8 cellular contexts compared by ENCODE assay signal in the genomic region with DNA sequence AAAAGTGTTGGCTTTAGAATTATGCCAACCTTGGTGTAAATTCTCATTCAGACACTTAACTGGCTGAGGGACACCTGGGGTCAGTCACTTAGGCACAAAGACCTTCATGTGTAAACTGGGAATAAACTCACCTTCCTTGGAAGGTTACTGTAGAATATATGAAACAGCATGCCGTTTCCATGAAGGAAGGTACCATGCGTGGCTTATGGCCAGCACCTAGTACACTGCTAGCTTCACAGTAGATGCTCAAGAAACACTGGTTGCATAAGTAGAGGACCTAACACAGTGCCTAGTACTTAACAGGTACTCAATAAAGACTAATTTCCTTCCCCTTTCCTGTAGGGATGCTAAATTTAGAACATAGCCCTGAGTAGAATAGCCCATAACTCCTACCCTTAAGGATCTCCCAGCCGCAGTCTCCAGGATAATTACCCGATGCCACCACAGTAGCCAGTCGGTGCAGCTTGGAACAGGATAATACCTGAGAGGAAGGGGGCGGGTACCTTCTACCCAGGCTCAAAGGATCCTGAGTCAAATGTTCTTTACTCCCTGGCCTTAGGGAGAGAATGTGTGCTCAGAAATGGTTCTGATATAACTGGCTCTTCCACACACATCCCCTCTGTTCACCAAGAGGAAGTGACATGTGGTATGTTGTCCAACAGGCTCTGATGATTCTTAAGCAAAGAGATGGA. TPM values are rescaled to one million over a fixed set of nuclear protein-coding genes. Genes with fewer than 3 reads are reported as not detected.
DNase-seq lines count a peak whose midpoint lies in the region; ATAC-seq, FAIRE-seq and TF ChIP-seq lines count a peak whose summit lies in the region.

No MANE protein-coding gene starts in this region.

- peak; percentile 29 for DNase-seq in activated naive CD4-positive, alpha-beta T cell treated with anti-CD3 and anti-CD28 coated beads, Interleukin-2, amount 10 ng/mL, durations not matched to agents 7 days and 5 days
- no peak for DNase-seq in activated naive CD4-positive, alpha-beta T cell (lab: John Stamatoyannopoulos, UW)
- DNase-seq in activated naive CD8-positive, alpha-beta T cell treated with anti-CD3 and anti-CD28 coated beads, Interleukin-2, amount 10 ng/mL, durations not matched to agents 7 days and 5 days = no peak
- DNase-seq in HepG2 (ENCODE audit: low spot score) (no peak), type B pancreatic cell (ENCODE audit: extremely low spot score, unreplicated experiment) (no peak), NCI-H146 (lab: John Stamatoyannopoulos, UW) (no peak)

- no peak for TF ChIP-seq CTCF in HepG2 (CRISPR knock-in tag; IDR thresholded peaks at IDR 0.05)
- no peak for TF ChIP-seq CTCF in type B pancreatic cell (conservative IDR thresholded peaks at IDR 0.05)

- H3K9ac ChIP-seq in HepG2 (ENCODE audit: insufficient read depth, low read depth, low read length) = peak overlapping the region; percentile 89

- peak overlapping the region; percentile 97 for H3K4me2 ChIP-seq in HepG2 (ENCODE audit: low read depth, low read length)

- POLR2A ChIA-PET in activated naive CD8-positive, alpha-beta T cell treated with anti-CD3 and anti-CD28 coated beads, Interleukin-2, amount 10 ng/mL, durations not matched to agents 7 days and 5 days (lab: Charles Lee) = interaction anchor here (0.5 to 8.1 kb wide), 6 partner anchors 11 to 58 kb away, joined by 4 to 149 read pairs (median 10); no protein-coding TSS in a partner anchor
- POLR2A ChIA-PET in HepG2 (lab: Yijun Ruan, JAX) = interaction anchor here (0.7 to 33.2 kb wide), 11 partner anchors 10 to 1286 kb away, joined by 3 to 2822 read pairs (median 12); partner anchors contain the start of genes ID1 and TPX2

- no peak for ATAC-seq in activated naive CD8-positive, alpha-beta T cell treated with anti-CD3 and anti-CD28 coated beads, Interleukin-2, amount 10 ng/mL, durations not matched to agents 7 days and 5 days (ENCODE audit: low read depth)
- no peak for ATAC-seq in HepG2
- ATAC-seq in HG03097 (IDR thresholded peaks at IDR 0.05; ENCODE audit: low FRiP score, unreplicated experiment) = no peak
- no peak for ATAC-seq in GM18502 (IDR thresholded peaks at IDR 0.05; ENCODE audit: poor library complexity, unreplicated experiment)

- H3K4me1 ChIP-seq in HepG2 (ENCODE audit: insufficient read depth, low read length) = peaks cover 68% of the 10 kb centered on the region

- H3K4me3 Mint-ChIP-seq in activated naive CD4-positive, alpha-beta T cell treated with anti-CD3 and anti-CD28 coated beads, Interleukin-2, amount 10 ng/mL, durations not matched to agents 7 days and 5 days = peak overlapping the region; percentile 96
- H3K4me3 Mint-ChIP-seq in activated naive CD8-positive, alpha-beta T cell treated with anti-CD3 and anti-CD28 coated beads, Interleukin-2, amount 10 ng/mL, durations not matched to agents 7 days and 5 days = peak overlapping the region; percentile 99
- H3K4me3 Mint-ChIP-seq in type B pancreatic cell = peak overlapping the region; percentile 92

- no peaks in the 10 kb centered on the region for H3K9me3 ChIP-seq in HepG2 (ENCODE audit: low read length)

- H3K9me3 Mint-ChIP-seq in activated naive CD4-positive, alpha-beta T cell treated with anti-CD3 and anti-CD28 coated beads, Interleukin-2, amount 10 ng/mL, durations not matched to agents 7 days and 5 days = no peaks in the 10 kb centered on the region
- H3K9me3 Mint-ChIP-seq in activated naive CD8-positive, alpha-beta T cell treated with anti-CD3 and anti-CD28 coated beads, Interleukin-2, amount 10 ng/mL, durations not matched to agents 7 days and 5 days = no peaks in the 10 kb centered on the region
- H3K9me3 Mint-ChIP-seq in type B pancreatic cell = no peaks in the 10 kb centered on the region

- intact Hi-C loops in HepG2 (cut with micrococcal nuclease; ENCODE audit: unreplicated experiment) = no loop called here

- no peaks in the 10 kb centered on the region; a peak in 1 of 5 replicates for H3K27me3 ChIP-seq in HepG2 (ENCODE audit: control insufficient read depth in 1 of 2, insufficient read depth in 2 of 2, low read length in 2 of 2)

- TF ChIP-seq POLR2A in HepG2 (IDR thresholded peaks at IDR 0.05; ENCODE audit: insufficient read depth in 1 of 2, low read depth in 2 of 2, low read length in 2 of 2) = peak; percentile 32 to 46; a peak in 2 of 4 replicates

- no peak for FAIRE-seq in HepG2 (lab: Jason Lieb, UNC)

- H4K20me1 ChIP-seq in HepG2 (ENCODE audit: insufficient read depth, low read length) = no peaks in the 10 kb centered on the region; the same call in 1 of the 2 replicates

- no TSS peak for BruUV-seq in HepG2 (replicated peaks; lab: Mats Ljungman, UMichigan)

- peaks cover 88% of the 10 kb centered on the region for H3K79me2 ChIP-seq in HepG2 (ENCODE audit: insufficient read depth, low read length)

- H3K36me3 Mint-ChIP-seq in activated naive CD4-positive, alpha-beta T cell treated with anti-CD3 and anti-CD28 coated beads, Interleukin-2, amount 10 ng/mL, durations not matched to agents 7 days and 5 days = peaks cover 75% of the 10 kb centered on the region
- H3K36me3 Mint-ChIP-seq in activated naive CD8-positive, alpha-beta T cell treated with anti-CD3 and anti-CD28 coated beads, Interleukin-2, amount 10 ng/mL, durations not matched to agents 7 days and 5 days = peaks cover 66% of the 10 kb centered on the region
- peaks cover 67% of the 10 kb centered on the region for H3K36me3 Mint-ChIP-seq in type B pancreatic cell

- WGBS in HepG2 (ENCODE audit: low lambda C conversion rate) = 71% methylated on average over 6 of the region's 6 CpGs

- no peak for TF ChIP-seq RAD21 in HepG2 (CRISPR knock-in tag; IDR thresholded peaks at IDR 0.05)

- TF ChIP-seq EP300 in HepG2 (IDR thresholded peaks at IDR 0.05; ENCODE audit: low read depth in 2 of 2, low read length in 2 of 2) = no peak
- no peak for TF ChIP-seq EP300 in HepG2 (CRISPR knock-in tag; IDR thresholded peaks at IDR 0.05; ENCODE audit: borderline replicate concordance)

- no peaks in the 10 kb centered on the region for H3K27me3 Mint-ChIP-seq in activated naive CD4-positive, alpha-beta T cell treated with anti-CD3 and anti-CD28 coated beads, Interleukin-2, amount 10 ng/mL, durations not matched to agents 7 days and 5 days
- no peaks in the 10 kb centered on the region for H3K27me3 Mint-ChIP-seq in activated naive CD8-positive, alpha-beta T cell treated with anti-CD3 and anti-CD28 coated beads, Interleukin-2, amount 10 ng/mL, durations not matched to agents 7 days and 5 days
- H3K27me3 Mint-ChIP-seq in type B pancreatic cell = no peaks in the 10 kb centered on the region

- H3K36me3 ChIP-seq in HepG2 (replicated peaks in 1 of 2; ENCODE audit: control insufficient read depth in 1 of 2, insufficient read depth in 2 of 2, low read length in 2 of 2) = peaks cover 12 to 52% of the 10 kb centered on the region in 2 experiments

- peaks cover 64% of the 10 kb centered on the region for H3K4me1 Mint-ChIP-seq in activated naive CD4-positive, alpha-beta T cell treated with anti-CD3 and anti-CD28 coated beads, Interleukin-2, amount 10 ng/mL, durations not matched to agents 7 days and 5 days
- peaks cover 60% of the 10 kb centered on the region for H3K4me1 Mint-ChIP-seq in activated naive CD8-positive, alpha-beta T cell treated with anti-CD3 and anti-CD28 coated beads, Interleukin-2, amount 10 ng/mL, durations not matched to agents 7 days and 5 days
- peaks cover 73% of the 10 kb centered on the region for H3K4me1 Mint-ChIP-seq in type B pancreatic cell (ENCODE audit: unreplicated experiment)

- H2AFZ ChIP-seq in HepG2 (ENCODE audit: low read length) = no peak overlapping the region

- CTCF ChIA-PET in activated naive CD4-positive, alpha-beta T cell treated with anti-CD3 and anti-CD28 coated beads, Interleukin-2, amount 10 ng/mL, durations not matched to agents 7 days and 5 days (lab: Charles Lee) = interaction anchor here (0.8 to 10.5 kb wide), 8 partner anchors 8 to 85 kb away, joined by 3 to 348 read pairs (median 10); no protein-coding TSS in a partner anchor
- CTCF ChIA-PET in HepG2 (lab: Yijun Ruan, JAX; ENCODE audit: low intra/inter-chr PET ratio, low total read pairs) = interaction anchor here (0.8 to 1.5 kb wide), 2 partner anchors 13 to 146 kb away, joined by 3 to 4 read pairs; no protein-coding TSS in a partner anchor

- in situ Hi-C loops in HepG2 (cut with HindIII; ENCODE audit: extremely low pct_ligation_motif_present, low pct_unique_long_range_greater_than_20kb) = no loop called here

- peak overlapping the region; percentile 78 to 91 (median 87) for H3K4me3 ChIP-seq in HepG2 (replicated peaks in 1 of 3; ENCODE audit: insufficient read depth in 1 of 3, low read depth in 2 of 3, low read length in 3 of 3)

- H3K27ac ChIP-seq in HepG2 (ENCODE audit: extremely low read length, insufficient read depth, low read length) = peak overlapping the region; percentile 92

- peak overlapping the region; percentile 97 for H3K27ac Mint-ChIP-seq in activated naive CD4-positive, alpha-beta T cell treated with anti-CD3 and anti-CD28 coated beads, Interleukin-2, amount 10 ng/mL, durations not matched to agents 7 days and 5 days
- peak overlapping the region; percentile 65 for H3K27ac Mint-ChIP-seq in activated naive CD8-positive, alpha-beta T cell treated with anti-CD3 and anti-CD28 coated beads, Interleukin-2, amount 10 ng/mL, durations not matched to agents 7 days and 5 days
- peak overlapping the region; percentile 99 for H3K27ac Mint-ChIP-seq in type B pancreatic cell

RNA-seq across cellular contexts. Expression of gene BCL2L1, which starts 3.6 kb away (rescaled TPM):
- total RNA-seq in activated naive CD8-positive, alpha-beta T cell treated with anti-CD3 and anti-CD28 coated beads, Interleukin-2, amount 10 ng/mL, durations not matched to agents 7 days and 5 days = 10 to 100 TPM; 61.7 to 64.5 TPM
- total RNA-seq in HepG2 (2016; rRNA removed; fragmentation: Illumina TruSeq; extraction: Trizol) (164 and 200 TPM in 2 replicates), type B pancreatic cell (ENCODE audit: low replicate concordance) (142 and 243 TPM in 2 replicates)
- total RNA-seq in HepG2 (2016; cell fraction: cytosol; rRNA removed; fragmentation: Illumina TruSeq; extraction: Trizol; ENCODE audit: low read depth) = 60.9 and 61.0 TPM in 2 replicates
- total RNA-seq in HepG2 (2016; cell fraction: insoluble cytoplasmic fraction; rRNA removed; fragmentation: Illumina TruSeq; extraction: Trizol) = 169 and 173 TPM in 2 replicates
- 190 and 201 TPM in 2 replicates for total RNA-seq in HepG2 (2016; cell fraction: membrane; rRNA removed; fragmentation: Illumina TruSeq; extraction: Trizol)
- 135 and 148 TPM in 2 replicates for total RNA-seq in HepG2 (2016; cell fraction: nucleus; rRNA removed; fragmentation: Illumina TruSeq; extraction: Trizol)
- polyA plus RNA-seq in HepG2 (2011; rRNA removed) = 258 and 259 TPM in 2 replicates
- polyA plus RNA-seq in HepG2 (2011; cell fraction: cytosol; rRNA removed) = 215 and 224 TPM in 2 replicates
- 123 and 146 TPM in 2 replicates for polyA plus RNA-seq in HepG2 (2011; cell fraction: nucleus; rRNA removed)
- polyA plus RNA-seq in HepG2 (2012) = 184 and 192 TPM in 2 replicates
- 77.5 and 91.4 TPM in 2 replicates for polyA plus RNA-seq in HepG2 (2016; cell fraction: cytosol; fragmentation: Illumina TruSeq; extraction: Trizol; ENCODE audit: low read depth)
- 214 and 252 TPM in 2 replicates for polyA plus RNA-seq in HepG2 (2016; cell fraction: insoluble cytoplasmic fraction; fragmentation: Illumina TruSeq; extraction: Trizol; ENCODE audit: low read depth)
- polyA plus RNA-seq in HepG2 (2016; cell fraction: membrane; fragmentation: Illumina TruSeq; extraction: Trizol; ENCODE audit: low read depth) = 208 and 211 TPM in 2 replicates
- polyA plus RNA-seq in HepG2 (2016; cell fraction: nucleus; fragmentation: Illumina TruSeq; extraction: Trizol; ENCODE audit: insufficient read depth, low read depth) = 168 and 174 TPM in 2 replicates
- 34.8 and 259 TPM in 2 replicates for polyA minus RNA-seq in HepG2 (2011; rRNA and poly(A)+ RNA removed; ENCODE audit: low replicate concordance)
- polyA minus RNA-seq in HepG2 (2011; cell fraction: cytosol; rRNA and poly(A)+ RNA removed) = 124 TPM in 2 replicates
- polyA minus RNA-seq in HepG2 (2011; cell fraction: nucleus; rRNA and poly(A)+ RNA removed) = 215 and 221 TPM in 2 replicates

RNA-seq across cellular contexts. Expression of gene TPX2, which starts 20.0 kb away (rescaled TPM):
- 100 to 1,000 TPM; 111 to 114 TPM for total RNA-seq in activated naive CD8-positive, alpha-beta T cell treated with anti-CD3 and anti-CD28 coated beads, Interleukin-2, amount 10 ng/mL, durations not matched to agents 7 days and 5 days
- total RNA-seq in HepG2 (2016; rRNA removed; fragmentation: Illumina TruSeq; extraction: Trizol) (124 and 190 TPM in 2 replicates), type B pancreatic cell (ENCODE audit: low replicate concordance) (45.0 and 130 TPM in 2 replicates)
- 19.7 and 21.4 TPM in 2 replicates for total RNA-seq in HepG2 (2016; cell fraction: cytosol; rRNA removed; fragmentation: Illumina TruSeq; extraction: Trizol; ENCODE audit: low read depth)
- total RNA-seq in HepG2 (2016; cell fraction: insoluble cytoplasmic fraction; rRNA removed; fragmentation: Illumina TruSeq; extraction: Trizol) = 123 and 174 TPM in 2 replicates
- 59.2 and 59.7 TPM in 2 replicates for total RNA-seq in HepG2 (2016; cell fraction: membrane; rRNA removed; fragmentation: Illumina TruSeq; extraction: Trizol)
- total RNA-seq in HepG2 (2016; cell fraction: nucleus; rRNA removed; fragmentation: Illumina TruSeq; extraction: Trizol) = 91.9 and 95.0 TPM in 2 replicates
- 20.0 and 34.3 TPM in 2 replicates for polyA plus RNA-seq in HepG2 (2011; rRNA removed)
- polyA plus RNA-seq in HepG2 (2011; cell fraction: cytosol; rRNA removed) = 21.1 and 21.9 TPM in 2 replicates
- polyA plus RNA-seq in HepG2 (2011; cell fraction: nucleus; rRNA removed) = 16.5 and 21.6 TPM in 2 replicates
- polyA plus RNA-seq in HepG2 (2012) = 28.3 and 61.6 TPM in 2 replicates
- 8.4 and 9.3 TPM in 2 replicates for polyA plus RNA-seq in HepG2 (2016; cell fraction: cytosol; fragmentation: Illumina TruSeq; extraction: Trizol; ENCODE audit: low read depth)
- polyA plus RNA-seq in HepG2 (2016; cell fraction: insoluble cytoplasmic fraction; fragmentation: Illumina TruSeq; extraction: Trizol; ENCODE audit: low read depth) = 186 and 207 TPM in 2 replicates
- polyA plus RNA-seq in HepG2 (2016; cell fraction: membrane; fragmentation: Illumina TruSeq; extraction: Trizol; ENCODE audit: low read depth) = 30.8 and 32.2 TPM in 2 replicates
- 122 and 124 TPM in 2 replicates for polyA plus RNA-seq in HepG2 (2016; cell fraction: nucleus; fragmentation: Illumina TruSeq; extraction: Trizol; ENCODE audit: insufficient read depth, low read depth)
- 23.1 and 74.5 TPM in 2 replicates for polyA minus RNA-seq in HepG2 (2011; rRNA and poly(A)+ RNA removed; ENCODE audit: low replicate concordance)
- 31.8 and 39.1 TPM in 2 replicates for polyA minus RNA-seq in HepG2 (2011; cell fraction: cytosol; rRNA and poly(A)+ RNA removed)
- 42.3 and 53.4 TPM in 2 replicates for polyA minus RNA-seq in HepG2 (2011; cell fraction: nucleus; rRNA and poly(A)+ RNA removed)
